Comparison of ENCODE assay signal across 8 cellular contexts in genomic region chr1:100921110-100921706, GRCh38. TPM values are rescaled to one million over a fixed set of nuclear protein-coding genes. Genes with fewer than 3 reads are reported as not detected.
DNase-seq lines count a peak whose midpoint lies in the region; ATAC-seq and TF ChIP-seq lines count a peak whose summit lies in the region.

No MANE protein-coding gene starts in this region.

- H2AFZ ChIP-seq in Loucy (ENCODE audit: low read length) (no peak overlapping the region), smooth muscle cell (ENCODE audit: low read depth) (no peak overlapping the region)

- H3K79me2 ChIP-seq in Loucy (ENCODE audit: insufficient read depth, low read length) (no peaks in the 10 kb centered on the region), smooth muscle cell (ENCODE audit: low read depth) (peaks cover 5% of the 10 kb centered on the region)

- H3K27me3 Mint-ChIP-seq in activated naive CD4-positive, alpha-beta T cell treated with anti-CD3 and anti-CD28 coated beads, Interleukin-2, amount 10 ng/mL, durations not matched to agents 7 days and 5 days, result no peaks in the 10 kb centered on the region
- H3K27me3 Mint-ChIP-seq in T-helper 17 cell, result no peaks in the 10 kb centered on the region

- ATAC-seq in T-helper 17 cell (peak; percentile 41), gastroesophageal sphincter (no peak), GM21447 (IDR thresholded peaks at IDR 0.05; ENCODE audit: unreplicated experiment) (no peak), GM21737 (IDR thresholded peaks at IDR 0.05; ENCODE audit: unreplicated experiment) (no peak)

- TF ChIP-seq EP300 in gastroesophageal sphincter (IDR thresholded peaks at IDR 0.05), result no peak

- H3K27ac Mint-ChIP-seq in activated naive CD4-positive, alpha-beta T cell treated with anti-CD3 and anti-CD28 coated beads, Interleukin-2, amount 10 ng/mL, durations not matched to agents 7 days and 5 days, result peak overlapping the region; percentile 75
- peak overlapping the region; percentile 16 for H3K27ac Mint-ChIP-seq in T-helper 17 cell

- no peak for DNase-seq in activated naive CD4-positive, alpha-beta T cell treated with anti-CD3 and anti-CD28 coated beads, Interleukin-2, amount 10 ng/mL, durations not matched to agents 7 days and 5 days
- no peak for DNase-seq in activated naive CD4-positive, alpha-beta T cell (lab: John Stamatoyannopoulos, UW)
- DNase-seq in T-helper 17 cell, result no peak
- no peak for DNase-seq in smooth muscle cell (lab: John Stamatoyannopoulos, UW; ENCODE audit: unreplicated experiment)

- H3K36me3 Mint-ChIP-seq in activated naive CD4-positive, alpha-beta T cell treated with anti-CD3 and anti-CD28 coated beads, Interleukin-2, amount 10 ng/mL, durations not matched to agents 7 days and 5 days, result peaks cover 58% of the 10 kb centered on the region
- peaks cover 4% of the 10 kb centered on the region for H3K36me3 Mint-ChIP-seq in T-helper 17 cell (ENCODE audit: low read depth)

- H3K27me3 ChIP-seq in Loucy (ENCODE audit: insufficient read depth, low read length, poor library complexity, severe bottlenecking) (no peaks in the 10 kb centered on the region), gastroesophageal sphincter (no peaks in the 10 kb centered on the region), smooth muscle cell (ENCODE audit: low read depth) (no peaks in the 10 kb centered on the region)

- CTCF ChIA-PET in activated naive CD4-positive, alpha-beta T cell treated with anti-CD3 and anti-CD28 coated beads, Interleukin-2, amount 10 ng/mL, durations not matched to agents 7 days and 5 days (lab: Charles Lee), result interaction anchor here (0.6 to 10.1 kb wide), 11 partner anchors 13 to 436 kb away, joined by 3 to 115 read pairs (median 3); no protein-coding TSS in a partner anchor

- TF ChIP-seq CTCF in Loucy (conservative IDR thresholded peaks at IDR 0.05; ENCODE audit: low read length) (peak; percentile 79), gastroesophageal sphincter (IDR thresholded peaks at IDR 0.05) (peak; percentile 57 to 76 (median 68)), smooth muscle cell (IDR thresholded peaks at IDR 0.05; ENCODE audit: borderline replicate concordance, insufficient read depth, poor library complexity, severe bottlenecking) (peak; percentile 76)

- H3K9ac ChIP-seq in Loucy (ENCODE audit: low read depth, low read length, poor library complexity, severe bottlenecking) (no peak overlapping the region), smooth muscle cell (ENCODE audit: low read depth) (no peak overlapping the region)

- H3K36me3 ChIP-seq in Loucy (ENCODE audit: insufficient read depth, low read length), result peaks cover 41% of the 10 kb centered on the region
- peaks cover 2 to 68% of the 10 kb centered on the region in 2 donors for H3K36me3 ChIP-seq in gastroesophageal sphincter
- peaks cover 7% of the 10 kb centered on the region for H3K36me3 ChIP-seq in smooth muscle cell (ENCODE audit: low read depth)

- no peaks in the 10 kb centered on the region for H4K20me1 ChIP-seq in Loucy (ENCODE audit: insufficient read depth, low read length, poor library complexity, severe bottlenecking)
- peaks cover 28% of the 10 kb centered on the region for H4K20me1 ChIP-seq in smooth muscle cell (ENCODE audit: low read depth)

- H3K4me1 ChIP-seq in Loucy (ENCODE audit: insufficient read depth, low read length, poor library complexity, severe bottlenecking), result no peaks in the 10 kb centered on the region
- H3K4me1 ChIP-seq in gastroesophageal sphincter, result no peaks in the 10 kb centered on the region
- H3K4me1 ChIP-seq in smooth muscle cell (ENCODE audit: low read depth), result no peaks in the 10 kb centered on the region

- H3K9me3 Mint-ChIP-seq in activated naive CD4-positive, alpha-beta T cell treated with anti-CD3 and anti-CD28 coated beads, Interleukin-2, amount 10 ng/mL, durations not matched to agents 7 days and 5 days, result peaks cover 8% of the 10 kb centered on the region

- no peak overlapping the region for H3K4me3 Mint-ChIP-seq in activated naive CD4-positive, alpha-beta T cell treated with anti-CD3 and anti-CD28 coated beads, Interleukin-2, amount 10 ng/mL, durations not matched to agents 7 days and 5 days
- H3K4me3 Mint-ChIP-seq in T-helper 17 cell, result no peak overlapping the region

- H3K27ac ChIP-seq in gastroesophageal sphincter (no peak overlapping the region), smooth muscle cell (ENCODE audit: low read depth) (peak overlapping the region; percentile 36)

- no peak for TF ChIP-seq POLR2A in gastroesophageal sphincter (IDR thresholded peaks at IDR 0.05)

- no peak overlapping the region for H3K4me2 ChIP-seq in Loucy (ENCODE audit: low read depth, low read length, poor library complexity, severe bottlenecking)
- no peak overlapping the region for H3K4me2 ChIP-seq in smooth muscle cell

- WGBS in gastroesophageal sphincter (ENCODE audit: low coverage in 1 of 2), 2 donors, result 37 to 40% methylated on average over 3 of the region's 3 CpGs
- 40% methylated on average over 3 of the region's 3 CpGs for WGBS in smooth muscle cell (ENCODE audit: low lambda C conversion rate)

- no peaks in the 10 kb centered on the region for H3K9me2 ChIP-seq in Loucy (replicated peaks; ENCODE audit: low read depth, low read length)

- H3K4me1 Mint-ChIP-seq in activated naive CD4-positive, alpha-beta T cell treated with anti-CD3 and anti-CD28 coated beads, Interleukin-2, amount 10 ng/mL, durations not matched to agents 7 days and 5 days, result peaks cover 22% of the 10 kb centered on the region
- peaks cover 33% of the 10 kb centered on the region for H3K4me1 Mint-ChIP-seq in T-helper 17 cell

- no peaks in the 10 kb centered on the region for H3F3A ChIP-seq in Loucy (ENCODE audit: low read depth)
- H3F3A ChIP-seq in smooth muscle cell (ENCODE audit: low read depth), result peaks cover 9% of the 10 kb centered on the region

- no peak overlapping the region for H3K4me3 ChIP-seq in Loucy (ENCODE audit: low read length, poor library complexity, severe bottlenecking)
- H3K4me3 ChIP-seq in gastroesophageal sphincter, result no peak overlapping the region
- H3K4me3 ChIP-seq in smooth muscle cell, result no peak overlapping the region

- H3K9me3 ChIP-seq in Loucy (ENCODE audit: insufficient read depth, low read depth, low read length), result no peaks in the 10 kb centered on the region
- H3K9me3 ChIP-seq in T-helper 17 cell (ENCODE audit: control insufficient read depth, low read length, poor library complexity, severe bottlenecking), result no peaks in the 10 kb centered on the region
- H3K9me3 ChIP-seq in gastroesophageal sphincter, result no peaks in the 10 kb centered on the region
- no peaks in the 10 kb centered on the region for H3K9me3 ChIP-seq in smooth muscle cell (replicated peaks; ENCODE audit: low read depth)

RNA-seq across cellular contexts. Expression of gene SLC30A7, which starts 25.3 kb away (rescaled TPM):
- total RNA-seq in T-helper 17 cell (10 to 100 TPM; 26.3 to 34.5 TPM), gastroesophageal sphincter (10 to 100 TPM; 11.2 to 19.8 (median 17.1) TPM), smooth muscle cell (59.0 and 76.3 TPM in 2 replicates)
- polyA plus RNA-seq in smooth muscle cell, result 21.4 and 22.0 TPM in 2 replicates

RNA-seq across cellular contexts. Expression of gene EXTL2, which starts 26.6 kb away (rescaled TPM):
- total RNA-seq in T-helper 17 cell (1 to 10 TPM in 1 of 2 donors, under 1 TPM in 1; 0.85 to 1.4 TPM), gastroesophageal sphincter (10 to 100 TPM; 10.6 to 22.1 (median 16.7) TPM), smooth muscle cell (54.3 and 62.8 TPM in 2 replicates)
- polyA plus RNA-seq in smooth muscle cell, result 39.0 and 51.9 TPM in 2 replicates

Comparison
In these comparisons a context has a peak if more than half of its experiments do, and no peak if none do; other contexts are left out.
1. RNA of gene EXTL2, which starts 26.6 kb away (total RNA-seq): 54.3 to 62.8 TPM in smooth muscle cell and 10.6 to 22.1 TPM in gastroesophageal sphincter; 0.85 to 1.4 TPM in T-helper 17 cell; every median in the first group is over 4 times any median in the second.
2. Peak in every context shown above with its lines, with median percentiles within 50 percentile points of each other: CTCF ChIP-seq.